In the genomic region with DNA sequence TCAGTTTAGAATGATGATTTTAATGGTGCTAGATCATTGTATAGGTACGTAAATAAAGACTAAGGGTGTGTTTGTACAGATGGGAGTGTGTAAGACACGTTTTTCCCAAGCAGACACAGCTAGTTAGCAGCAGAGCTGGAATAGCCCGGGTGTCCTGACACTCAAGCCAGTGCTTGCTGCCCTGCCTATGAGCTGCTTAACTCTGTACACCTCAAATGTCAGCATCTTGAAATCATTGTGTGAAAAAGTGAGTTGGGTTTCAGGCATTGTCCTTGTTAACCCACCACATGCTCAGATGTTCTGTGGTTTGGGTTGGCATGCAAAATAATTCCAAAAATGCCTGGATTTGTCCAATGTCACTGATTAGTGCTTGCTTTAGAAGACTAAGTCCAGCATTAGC, we compare ENCODE assay signal across 11 cellular contexts. TPM values are rescaled to one million over a fixed set of nuclear protein-coding genes. Genes with fewer than 3 reads are reported as not detected.
DNase-seq lines count a peak whose midpoint lies in the region; ATAC-seq and TF ChIP-seq lines count a peak whose summit lies in the region.
"Had no signal": no experiment of that assay in that cellular context is flagged by ENCODE, and none has a peak within 500 bp of the region (broad histone marks: within the 10 kb centered on the region; RNA-seq: fewer than 3 reads in every experiment).

No MANE protein-coding gene starts in this region.

- TF ChIP-seq POLR2A in esophagus muscularis mucosa (IDR thresholded peaks at IDR 0.05; ENCODE audit: low read depth) = no peak

- TF ChIP-seq CTCF in OCI-LY7 (conservative IDR thresholded peaks at IDR 0.05; ENCODE audit: low read length) (no peak), esophagus muscularis mucosa (IDR thresholded peaks at IDR 0.05) (no peak)

- H3K4me2 ChIP-seq in OCI-LY7 (ENCODE audit: low read length) = peak overlapping the region; percentile 71

- H3K9me3 ChIP-seq in OCI-LY7 (ENCODE audit: low read length) (no peaks in the 10 kb centered on the region), thymus (ENCODE audit: control insufficient read depth) (no peaks in the 10 kb centered on the region), esophagus muscularis mucosa (no peaks in the 10 kb centered on the region)
- H3K9me3 ChIP-seq: psoas muscle had no signal

- H3K36me3 ChIP-seq in OCI-LY7 (ENCODE audit: insufficient read depth, low read length) (no peaks in the 10 kb centered on the region), thymus (ENCODE audit: control insufficient read depth, insufficient read depth) (no peaks in the 10 kb centered on the region), esophagus muscularis mucosa (no peaks in the 10 kb centered on the region)

- peaks cover 23 to 29% of the 10 kb centered on the region in 2 donors for H3K4me1 Mint-ChIP-seq in effector memory CD8-positive, alpha-beta T cell (ENCODE audit: low read depth in 2 of 2)

- H3K27ac Mint-ChIP-seq in activated naive CD4-positive, alpha-beta T cell treated with anti-CD3 and anti-CD28 coated beads, Interleukin-2, amount 50 U/mL, for 72 hours = peak overlapping the region in 1 of 2 donors; percentile 86
- H3K27ac Mint-ChIP-seq in effector memory CD8-positive, alpha-beta T cell = peak overlapping the region; percentile 89 to 96

- peaks cover 0 to 7% of the 10 kb centered on the region in 2 donors for H3K36me3 Mint-ChIP-seq in activated naive CD4-positive, alpha-beta T cell treated with anti-CD3 and anti-CD28 coated beads, Interleukin-2, amount 50 U/mL, for 72 hours
- peaks cover 9% of the 10 kb centered on the region for H3K36me3 Mint-ChIP-seq in effector memory CD8-positive, alpha-beta T cell (ENCODE audit: insufficient read depth)

- BruUV-seq in OCI-LY7 (replicated peaks; lab: Mats Ljungman, UMichigan) = no TSS peak

- TF ChIP-seq EP300 in esophagus muscularis mucosa (IDR thresholded peaks at IDR 0.05) = no peak

- H3K9me2 ChIP-seq in OCI-LY7 (ENCODE audit: insufficient read depth, low read length) = no peaks in the 10 kb centered on the region

- H3K4me3 ChIP-seq in OCI-LY7 (ENCODE audit: low read depth, low read length, poor library complexity, severe bottlenecking) (no peak overlapping the region), thymus (ENCODE audit: low read length) (no peak overlapping the region), esophagus muscularis mucosa (no peak overlapping the region)

- no peaks in the 10 kb centered on the region for H3K27me3 Mint-ChIP-seq in effector memory CD8-positive, alpha-beta T cell

- no peak overlapping the region for H2AFZ ChIP-seq in OCI-LY7 (ENCODE audit: low read length)

- peak; percentile 12 to 15 for ATAC-seq in activated naive CD4-positive, alpha-beta T cell treated with anti-CD3 and anti-CD28 coated beads, Interleukin-2, amount 50 U/mL, for 72 hours
- no peak for ATAC-seq in effector memory CD8-positive, alpha-beta T cell (replicated peaks)
- ATAC-seq in GM19324 (IDR thresholded peaks at IDR 0.05; ENCODE audit: low FRiP score, unreplicated experiment) (no peak), GM18502 (IDR thresholded peaks at IDR 0.05; ENCODE audit: poor library complexity, unreplicated experiment) (no peak)
- ATAC-seq: foreskin keratinocyte had no signal

- H4K20me1 ChIP-seq in OCI-LY7 (ENCODE audit: insufficient read depth, low read length) = no peaks in the 10 kb centered on the region

- 70% methylated on average over 3 of the region's 3 CpGs for WGBS in thymus
- 78% methylated on average over 3 of the region's 3 CpGs for WGBS in esophagus muscularis mucosa

- CTCF ChIA-PET in OCI-LY7 (lab: Charles Lee; ENCODE audit: unreplicated experiment) = interaction anchor here (0.6 kb wide), 1 partner anchor 337 kb away, joined by 3 read pairs; no protein-coding TSS in a partner anchor

- H3K27me3 ChIP-seq in thymus (ENCODE audit: control insufficient read depth, insufficient read depth) (no peaks in the 10 kb centered on the region), esophagus muscularis mucosa (no peaks in the 10 kb centered on the region)
- H3K27me3 ChIP-seq: foreskin keratinocyte had no signal

- H3K9me3 Mint-ChIP-seq in activated naive CD4-positive, alpha-beta T cell treated with anti-CD3 and anti-CD28 coated beads, Interleukin-2, amount 50 U/mL, for 72 hours = no peaks in the 10 kb centered on the region
- H3K9me3 Mint-ChIP-seq in effector memory CD8-positive, alpha-beta T cell = no peaks in the 10 kb centered on the region

- H3K4me3 Mint-ChIP-seq in effector memory CD8-positive, alpha-beta T cell = peak overlapping the region; percentile 74 to 79

- DNase-seq in activated naive CD4-positive, alpha-beta T cell treated with anti-CD3 and anti-CD28 coated beads, Interleukin-2, amount 50 U/mL, for 72 hours (ENCODE audit: low spot score in 2 of 2) = no peak
- no peak for DNase-seq in activated naive CD4-positive, alpha-beta T cell treated with Interleukin-2 at 50 U/mL for 16 hours
- DNase-seq in OCI-LY7 (ENCODE audit: low spot score) (no peak), esophagus muscularis mucosa (ENCODE audit: extremely low spot score) (no peak)
- no peak for DNase-seq in effector memory CD8-positive, alpha-beta T cell
- DNase-seq: foreskin keratinocyte, NCI-H446 had no signal

- H3K27ac ChIP-seq in OCI-LY7 (ENCODE audit: low read depth, low read length, poor library complexity, severe bottlenecking) (no peak overlapping the region), thymus (ENCODE audit: low read depth) (peak overlapping the region; percentile 43), esophagus muscularis mucosa (replicated peaks in 1 of 4) (no peak overlapping the region)
- H3K27ac ChIP-seq: foreskin keratinocyte, psoas muscle had no signal

- intact Hi-C loops in OCI-LY7 (cut with micrococcal nuclease; ENCODE audit: unreplicated experiment) = no loop called here
- intact Hi-C loops in esophagus muscularis mucosa (cut with DNase I) = no loop called here

- no peaks in the 10 kb centered on the region for H3K79me2 ChIP-seq in OCI-LY7 (ENCODE audit: insufficient read depth, low read depth, low read length)

- POLR2A ChIA-PET in OCI-LY7 (lab: Charles Lee) = interaction anchor here (1.0 to 1.2 kb wide), 2 partner anchors 17 to 60 kb away, joined by 3 to 4 read pairs; no protein-coding TSS in a partner anchor

- H3K4me1 ChIP-seq in OCI-LY7 (ENCODE audit: insufficient read depth, low read length, poor library complexity, severe bottlenecking) (peaks cover 39% of the 10 kb centered on the region), thymus (ENCODE audit: control insufficient read depth, insufficient read depth, low read length) (peaks cover 27% of the 10 kb centered on the region), esophagus muscularis mucosa (peaks cover 18 to 23% (median 19%) of the 10 kb centered on the region in 4 donors)
- H3K4me1 ChIP-seq: foreskin keratinocyte had no signal

RNA-seq across cellular contexts. Expression of a gene that starts 13.0 kb away (rescaled TPM):
- 10 to 100 TPM; 15.9 to 24.7 TPM for total RNA-seq in activated naive CD4-positive, alpha-beta T cell treated with anti-CD3 and anti-CD28 coated beads, Interleukin-2, amount 50 U/mL, for 72 hours
- total RNA-seq in OCI-LY7 (2014; rRNA removed; shearing (Covaris generic)) = 11.9 and 14.7 TPM in 2 replicates
- total RNA-seq in OCI-LY7 (2022) (24.8 and 25.2 TPM in 2 replicates), esophagus muscularis mucosa (1 to 10 TPM; 5.4 to 6.7 (median 6.1) TPM)
- polyA plus RNA-seq in thymus = 4.2 TPM

RNA-seq across cellular contexts. Expression of a gene that starts 45.0 kb away (rescaled TPM):
- 10 to 100 TPM; 75.5 to 89.1 TPM for total RNA-seq in activated naive CD4-positive, alpha-beta T cell treated with anti-CD3 and anti-CD28 coated beads, Interleukin-2, amount 50 U/mL, for 72 hours
- total RNA-seq in OCI-LY7 (2014; rRNA removed; shearing (Covaris generic)) = 57.1 and 73.4 TPM in 2 replicates
- 91.8 and 95.8 TPM in 2 replicates for total RNA-seq in OCI-LY7 (2022)
- polyA plus RNA-seq in thymus = 157 TPM
- total RNA-seq in esophagus muscularis mucosa = 10 to 100 TPM; 31.6 to 50.7 (median 36.6) TPM

Comparison
In these comparisons a context has a peak if more than half of its experiments do, and no peak if none do; other contexts are left out.
1. ATAC-seq: peak in activated naive CD4-positive, alpha-beta T cell treated with anti-CD3 and anti-CD28 coated beads, Interleukin-2, amount 50 U/mL, for 72 hours (2 of 2); none in effector memory CD8-positive, alpha-beta T cell (single experiment), GM19324 (single experiment) and GM18502 (single experiment).